In the genomic region with DNA sequence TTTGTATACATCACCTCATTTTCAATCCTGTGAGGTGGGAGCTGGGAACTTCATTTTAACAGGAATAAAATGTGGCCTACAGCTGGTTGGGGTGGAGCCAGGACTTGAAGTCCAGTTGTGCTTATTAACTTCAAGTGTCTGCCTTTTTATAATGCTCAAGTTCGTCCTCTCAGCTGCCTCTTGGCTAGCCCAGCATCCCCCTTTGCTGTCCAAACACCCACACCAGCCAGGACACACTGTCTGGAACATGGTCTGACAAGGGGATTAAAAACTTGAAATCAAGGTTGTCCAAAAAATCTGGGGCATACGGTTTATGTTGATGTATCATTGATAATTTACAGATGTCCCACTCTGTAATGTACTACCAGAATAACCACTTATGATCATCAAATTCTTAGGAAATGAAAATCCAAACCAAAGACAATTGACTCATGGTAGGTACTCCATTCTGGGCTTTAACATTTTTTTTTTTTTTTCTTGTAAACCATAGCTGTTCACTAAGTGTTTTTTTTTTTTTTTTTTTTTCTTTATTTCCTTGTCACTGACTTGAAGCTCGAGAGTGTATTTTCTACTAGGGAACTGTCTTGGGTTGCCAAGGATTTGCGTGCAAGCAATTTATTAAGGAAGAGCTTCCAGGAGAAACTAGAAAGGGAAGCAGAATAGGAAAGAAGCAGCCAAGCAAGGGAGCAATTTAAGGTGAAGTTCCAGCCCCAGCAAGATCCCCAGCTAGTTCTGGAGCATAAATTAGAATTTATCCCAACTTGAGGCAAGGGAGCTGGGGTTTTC, we compare ENCODE assay signal across 8 cellular contexts.
DNase-seq lines count a peak whose midpoint lies in the region; ATAC-seq and TF ChIP-seq lines count a peak whose summit lies in the region.

No MANE protein-coding gene starts in this region.

- no peaks in the 10 kb centered on the region for H3K27me3 ChIP-seq in cardiac muscle cell

- H3K9me3 ChIP-seq in cardiac muscle cell (ENCODE audit: low read depth) = no peaks in the 10 kb centered on the region

- no peak for DNase-seq in activated naive CD4-positive, alpha-beta T cell treated with anti-CD3 and anti-CD28 coated beads, Interleukin-2, amount 10 ng/mL, durations not matched to agents 7 days and 5 days
- no peak for DNase-seq in activated naive CD4-positive, alpha-beta T cell (lab: John Stamatoyannopoulos, UW)
- DNase-seq in activated CD8-positive, alpha-beta T cell treated with anti-CD3 and anti-CD28 coated beads, Interleukin-2, amount 10 ng/mL, durations not matched to agents 7 days and 5 days = no peak
- DNase-seq in cardiac muscle cell (ENCODE audit: low read depth in 1 of 2, low spot score in 1 of 2) = peak; percentile 4 to 59
- no peak for DNase-seq in retinal pigment epithelial cell (ENCODE audit: low read depth)
- no peak for DNase-seq in NOMO-1 treated with dmso at 0.1 percent for 144 hours (lab: John Stamatoyannopoulos, UW; ENCODE audit: unreplicated experiment)

- CTCF ChIA-PET in activated naive CD4-positive, alpha-beta T cell treated with anti-CD3 and anti-CD28 coated beads, Interleukin-2, amount 10 ng/mL, durations not matched to agents 7 days and 5 days (lab: Charles Lee) = no interaction called here
- CTCF ChIA-PET in activated CD8-positive, alpha-beta T cell treated with anti-CD3 and anti-CD28 coated beads, Interleukin-2, amount 10 ng/mL, durations not matched to agents 7 days and 5 days (lab: Charles Lee) = interaction anchor here (0.7 to 1.4 kb wide), 4 partner anchors 18 to 65 kb away, joined by 3 to 4 read pairs (median 4); no protein-coding TSS in a partner anchor

- H3K4me1 ChIP-seq in cardiac muscle cell (ENCODE audit: low read depth) = peaks cover 15% of the 10 kb centered on the region

- H3K27ac Mint-ChIP-seq in activated naive CD4-positive, alpha-beta T cell treated with anti-CD3 and anti-CD28 coated beads, Interleukin-2, amount 10 ng/mL, durations not matched to agents 7 days and 5 days = peak overlapping the region; percentile 83
- H3K27ac Mint-ChIP-seq in activated CD8-positive, alpha-beta T cell treated with anti-CD3 and anti-CD28 coated beads, Interleukin-2, amount 10 ng/mL, durations not matched to agents 7 days and 5 days = peak overlapping the region; percentile 70

- peaks cover 25% of the 10 kb centered on the region for H3K9me3 Mint-ChIP-seq in activated naive CD4-positive, alpha-beta T cell treated with anti-CD3 and anti-CD28 coated beads, Interleukin-2, amount 10 ng/mL, durations not matched to agents 7 days and 5 days
- peaks cover 12% of the 10 kb centered on the region for H3K9me3 Mint-ChIP-seq in activated CD8-positive, alpha-beta T cell treated with anti-CD3 and anti-CD28 coated beads, Interleukin-2, amount 10 ng/mL, durations not matched to agents 7 days and 5 days (ENCODE audit: insufficient read depth)

- H3K4me1 Mint-ChIP-seq in activated naive CD4-positive, alpha-beta T cell treated with anti-CD3 and anti-CD28 coated beads, Interleukin-2, amount 10 ng/mL, durations not matched to agents 7 days and 5 days = peaks cover 42% of the 10 kb centered on the region
- peaks cover 43% of the 10 kb centered on the region for H3K4me1 Mint-ChIP-seq in activated CD8-positive, alpha-beta T cell treated with anti-CD3 and anti-CD28 coated beads, Interleukin-2, amount 10 ng/mL, durations not matched to agents 7 days and 5 days (ENCODE audit: low read depth)

- H3K4me3 Mint-ChIP-seq in activated naive CD4-positive, alpha-beta T cell treated with anti-CD3 and anti-CD28 coated beads, Interleukin-2, amount 10 ng/mL, durations not matched to agents 7 days and 5 days = peak overlapping the region; percentile 55
- H3K4me3 Mint-ChIP-seq in activated CD8-positive, alpha-beta T cell treated with anti-CD3 and anti-CD28 coated beads, Interleukin-2, amount 10 ng/mL, durations not matched to agents 7 days and 5 days = peak overlapping the region; percentile 58

- H3K36me3 ChIP-seq in cardiac muscle cell = no peaks in the 10 kb centered on the region

- H3K36me3 Mint-ChIP-seq in activated naive CD4-positive, alpha-beta T cell treated with anti-CD3 and anti-CD28 coated beads, Interleukin-2, amount 10 ng/mL, durations not matched to agents 7 days and 5 days = peaks cover 10% of the 10 kb centered on the region
- H3K36me3 Mint-ChIP-seq in activated CD8-positive, alpha-beta T cell treated with anti-CD3 and anti-CD28 coated beads, Interleukin-2, amount 10 ng/mL, durations not matched to agents 7 days and 5 days (ENCODE audit: low read depth) = peaks cover 20% of the 10 kb centered on the region

- H3K4me3 ChIP-seq in cardiac muscle cell (no peak overlapping the region), retinal pigment epithelial cell (ENCODE audit: low read length) (peak overlapping the region; percentile 35)

- no peak for TF ChIP-seq CTCF in cardiac muscle cell (IDR thresholded peaks at IDR 0.05; ENCODE audit: low read depth, low read length)
- TF ChIP-seq CTCF in retinal pigment epithelial cell (conservative IDR thresholded peaks at IDR 0.05; ENCODE audit: low read depth, low read length) = no peak

- POLR2A ChIA-PET in activated CD8-positive, alpha-beta T cell treated with anti-CD3 and anti-CD28 coated beads, Interleukin-2, amount 10 ng/mL, durations not matched to agents 7 days and 5 days (lab: Charles Lee) = interaction anchor here (0.6 to 1.9 kb wide), 4 partner anchors 10 to 83 kb away, joined by 3 to 8 read pairs (median 4); no protein-coding TSS in a partner anchor

- no peak for ATAC-seq in activated CD8-positive, alpha-beta T cell treated with anti-CD3 and anti-CD28 coated beads, Interleukin-2, amount 10 ng/mL, durations not matched to agents 7 days and 5 days
- ATAC-seq in GM18873 (IDR thresholded peaks at IDR 0.05; ENCODE audit: low FRiP score, unreplicated experiment) (no peak), GM21381 (IDR thresholded peaks at IDR 0.05; ENCODE audit: unreplicated experiment) (no peak)

- no peak overlapping the region for H3K27ac ChIP-seq in cardiac muscle cell

- no peaks in the 10 kb centered on the region for H3K27me3 Mint-ChIP-seq in activated naive CD4-positive, alpha-beta T cell treated with anti-CD3 and anti-CD28 coated beads, Interleukin-2, amount 10 ng/mL, durations not matched to agents 7 days and 5 days
- H3K27me3 Mint-ChIP-seq in activated CD8-positive, alpha-beta T cell treated with anti-CD3 and anti-CD28 coated beads, Interleukin-2, amount 10 ng/mL, durations not matched to agents 7 days and 5 days (ENCODE audit: low read depth) = no peaks in the 10 kb centered on the region

Comparison
In these comparisons a context has a peak if more than half of its experiments do, and no peak if none do; other contexts are left out.
1. DNase-seq: peak in cardiac muscle cell (2 of 2); none in activated naive CD4-positive, alpha-beta T cell treated with anti-CD3 and anti-CD28 coated beads, Interleukin-2, amount 10 ng/mL, durations not matched to agents 7 days and 5 days (single experiment), activated naive CD4-positive, alpha-beta T cell (0 of 4), activated CD8-positive, alpha-beta T cell treated with anti-CD3 and anti-CD28 coated beads, Interleukin-2, amount 10 ng/mL, durations not matched to agents 7 days and 5 days (single experiment), retinal pigment epithelial cell (single experiment) and NOMO-1 treated with dmso at 0.1 percent for 144 hours (single experiment).